ENCODE assay signal across 20 cellular contexts in the genomic region with DNA sequence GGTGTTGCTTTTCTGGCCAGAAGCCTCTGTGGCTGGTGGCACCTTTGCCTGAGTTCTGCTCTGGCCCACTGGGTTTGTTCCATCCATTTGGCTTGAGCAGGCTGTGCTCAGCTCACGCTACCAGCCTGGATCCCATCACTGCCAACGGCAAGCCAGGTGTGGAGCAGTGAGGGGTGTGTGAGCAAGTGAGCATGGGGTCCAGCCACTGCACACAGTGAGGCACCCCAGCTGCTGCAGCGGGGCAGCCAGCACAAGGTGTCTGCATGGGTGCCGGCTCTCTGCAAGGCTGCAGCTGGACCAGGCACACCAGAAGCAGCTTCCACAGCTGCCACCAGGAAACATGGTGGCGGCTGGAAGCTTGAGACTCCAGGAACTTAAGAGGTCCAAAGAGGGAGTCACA. TPM values are rescaled to one million over a fixed set of nuclear protein-coding genes. Genes with fewer than 3 reads are reported as not detected.
DNase-seq lines count a peak whose midpoint lies in the region; ATAC-seq, FAIRE-seq and TF ChIP-seq lines count a peak whose summit lies in the region.
"Had no signal": no experiment of that assay in that cellular context is flagged by ENCODE, and none has a peak within 500 bp of the region (broad histone marks: within the 10 kb centered on the region; RNA-seq: fewer than 3 reads in every experiment).

No MANE protein-coding gene starts in this region.

- H3K9ac ChIP-seq in neuronal stem cell (ENCODE audit: low read depth, low read length, poor library complexity): peak overlapping the region; percentile 4

- POLR2A ChIA-PET in activated CD8-positive, alpha-beta T cell treated with anti-CD3 and anti-CD28 coated beads, Interleukin-2, amount 10 ng/mL, durations not matched to agents 7 days and 5 days (lab: Charles Lee): no interaction called here
- POLR2A ChIA-PET in activated CD8-positive, alpha-beta T cell treated with anti-CD3 and anti-CD28 coated beads for 36 hours (lab: Charles Lee): interaction anchor here (1.0 kb wide), 1 partner anchor 8 kb away, joined by 3 read pairs; no protein-coding TSS in a partner anchor

- peak overlapping the region; percentile 80 for H3K18ac ChIP-seq in neuronal stem cell (ENCODE audit: low read length)

- FAIRE-seq in urothelium cell line (lab: Jason Lieb, UNC): peak; percentile 63
- FAIRE-seq: A549, GM19239 had no signal

- peaks cover 2% of the 10 kb centered on the region for H3K79me1 ChIP-seq in neuronal stem cell (ENCODE audit: low read depth, low read length)

- no peak overlapping the region for H2AFZ ChIP-seq in neuronal stem cell (ENCODE audit: low read length)

- H2BK12ac ChIP-seq in neuronal stem cell (ENCODE audit: low read length): peak overlapping the region; percentile 84

- no peaks in the 10 kb centered on the region for H3K27me3 ChIP-seq in neuronal stem cell (ENCODE audit: control insufficient read depth in 3 of 3, insufficient read depth in 3 of 3, low read depth in 1 of 3, low read length in 3 of 3)

- no peak overlapping the region for H2BK120ac ChIP-seq in neuronal stem cell (ENCODE audit: low read depth, low read length)

- H3K36me3 Mint-ChIP-seq in activated CD8-positive, alpha-beta T cell treated with anti-CD3 and anti-CD28 coated beads, Interleukin-2, amount 10 ng/mL, durations not matched to agents 7 days and 5 days (ENCODE audit: low read depth): peaks cover 24% of the 10 kb centered on the region
- H3K36me3 Mint-ChIP-seq in activated CD8-positive, alpha-beta T cell treated with anti-CD3 and anti-CD28 coated beads for 36 hours (ENCODE audit: low read depth): peaks cover 9% of the 10 kb centered on the region
- peaks cover 40% of the 10 kb centered on the region for H3K36me3 Mint-ChIP-seq in effector memory CD8-positive, alpha-beta T cell (ENCODE audit: insufficient read depth)

- peaks cover 26% of the 10 kb centered on the region for H3K4me1 Mint-ChIP-seq in activated CD8-positive, alpha-beta T cell treated with anti-CD3 and anti-CD28 coated beads, Interleukin-2, amount 10 ng/mL, durations not matched to agents 7 days and 5 days (ENCODE audit: low read depth)
- H3K4me1 Mint-ChIP-seq in activated CD8-positive, alpha-beta T cell treated with anti-CD3 and anti-CD28 coated beads for 36 hours (ENCODE audit: low read depth): peaks cover 27% of the 10 kb centered on the region
- H3K4me1 Mint-ChIP-seq in effector memory CD8-positive, alpha-beta T cell (ENCODE audit: low read depth in 2 of 2): peaks cover 20 to 32% of the 10 kb centered on the region in 2 donors
- H3K4me1 Mint-ChIP-seq: H9 had no signal

- H3K4me3 ChIP-seq in neuronal stem cell (ENCODE audit: low read length in 2 of 2): peak overlapping the region in 1 of 2 donors; percentile 2
- H3K4me3 ChIP-seq: A549 had no signal

- no peak overlapping the region for H3K4me3 Mint-ChIP-seq in activated CD8-positive, alpha-beta T cell treated with anti-CD3 and anti-CD28 coated beads, Interleukin-2, amount 10 ng/mL, durations not matched to agents 7 days and 5 days
- H3K4me3 Mint-ChIP-seq in activated CD8-positive, alpha-beta T cell treated with anti-CD3 and anti-CD28 coated beads for 36 hours: no peak overlapping the region
- H3K4me3 Mint-ChIP-seq in effector memory CD8-positive, alpha-beta T cell: no peak overlapping the region
- H3K4me3 Mint-ChIP-seq: CD4-positive, alpha-beta T cell; H9 had no signal

- no peak overlapping the region for H3K27ac ChIP-seq in neuronal stem cell (replicated peaks; ENCODE audit: low read length)
- H3K27ac ChIP-seq: 22Rv1, A549, C4-2B had no signal

- no peak for TF ChIP-seq CTCF in activated CD8-positive, alpha-beta T cell treated with anti-CD3 and anti-CD28 coated beads for 36 hours (IDR thresholded peaks at IDR 0.05)

- no peak overlapping the region for H3K4ac ChIP-seq in neuronal stem cell (ENCODE audit: low read length)

- H4K8ac ChIP-seq in neuronal stem cell (ENCODE audit: low read depth, low read length): no peak overlapping the region

- H3K4me1 ChIP-seq in neuronal stem cell (ENCODE audit: control insufficient read depth in 2 of 2, insufficient read depth in 1 of 2, low read depth in 1 of 2, low read length in 2 of 2): no peaks in the 10 kb centered on the region
- H3K4me1 ChIP-seq: A549 had no signal

- peak; percentile 36 for ATAC-seq in activated CD8-positive, alpha-beta T cell treated with anti-CD3 and anti-CD28 coated beads, Interleukin-2, amount 10 ng/mL, durations not matched to agents 7 days and 5 days
- ATAC-seq in activated CD8-positive, alpha-beta T cell treated with anti-CD3 and anti-CD28 coated beads for 36 hours: no peak
- no peak for ATAC-seq in effector memory CD8-positive, alpha-beta T cell (replicated peaks)
- ATAC-seq: A549 had no signal

- intact Hi-C loops in activated CD8-positive, alpha-beta T cell treated with anti-CD3 and anti-CD28 coated beads for 36 hours (cut with micrococcal nuclease): no loop called here

- no peak overlapping the region for H3K4me2 ChIP-seq in neuronal stem cell (ENCODE audit: insufficient read depth, low read length, poor library complexity, severe bottlenecking)
- H3K4me2 ChIP-seq: A549 had no signal

- no peak for DNase-seq in activated CD8-positive, alpha-beta T cell treated with anti-CD3 and anti-CD28 coated beads, Interleukin-2, amount 10 ng/mL, durations not matched to agents 7 days and 5 days
- no peak for DNase-seq in activated CD8-positive, alpha-beta T cell treated with anti-CD3 and anti-CD28 coated beads for 36 hours
- no peak for DNase-seq in effector memory CD8-positive, alpha-beta T cell
- DNase-seq in neuronal stem cell (ENCODE audit: low spot score) (no peak), urothelium cell line (ENCODE audit: low spot score) (no peak), T-helper 1 cell (no peak), NCI-H1694 (lab: John Stamatoyannopoulos, UW) (no peak)
- no peak for DNase-seq in activated CD8-positive, alpha-beta memory T cell treated with anti-CD3 and anti-CD28 coated beads, Interleukin-2, amount 50 U/mL, for 4 hours
- DNase-seq: AML-193; CD4-positive, alpha-beta T cell; DMS153; DMS79; GF-D8; GOT3; H9 had no signal

- no peak overlapping the region for H2BK15ac ChIP-seq in neuronal stem cell (ENCODE audit: low read length)

- no CpG with 5 or more reads among the region's 5 CpGs for WGBS in neuronal stem cell (ENCODE audit: extremely low coverage in 2 of 2, insufficient read length in 2 of 2, insufficient replicate concordance in 1 of 2), 2 donors

- H3K36me3 ChIP-seq in neuronal stem cell (replicated peaks in 1 of 2; ENCODE audit: control insufficient read depth in 2 of 2, insufficient read depth in 2 of 2, low read length in 2 of 2): no peaks in the 10 kb centered on the region

- H3K9me3 ChIP-seq in neuronal stem cell (replicated peaks in 1 of 2; ENCODE audit: control insufficient read depth in 2 of 2, insufficient read depth in 1 of 2, low read depth in 1 of 2, low read length in 2 of 2): no peaks in the 10 kb centered on the region
- H3K9me3 ChIP-seq: A549 had no signal

- peak overlapping the region; percentile 65 for H3K23ac ChIP-seq in neuronal stem cell (ENCODE audit: low read depth, low read length, poor library complexity)

- H3K27ac Mint-ChIP-seq in activated CD8-positive, alpha-beta T cell treated with anti-CD3 and anti-CD28 coated beads, Interleukin-2, amount 10 ng/mL, durations not matched to agents 7 days and 5 days: no peak overlapping the region
- H3K27ac Mint-ChIP-seq in activated CD8-positive, alpha-beta T cell treated with anti-CD3 and anti-CD28 coated beads for 36 hours: no peak overlapping the region
- H3K27ac Mint-ChIP-seq in effector memory CD8-positive, alpha-beta T cell: peak overlapping the region; percentile 57 to 64
- H3K27ac Mint-ChIP-seq: CD4-positive, alpha-beta T cell; H9 had no signal

- peak overlapping the region; percentile 56 for H3K14ac ChIP-seq in neuronal stem cell (ENCODE audit: low read length)

- no peaks in the 10 kb centered on the region for H3K9me3 Mint-ChIP-seq in activated CD8-positive, alpha-beta T cell treated with anti-CD3 and anti-CD28 coated beads, Interleukin-2, amount 10 ng/mL, durations not matched to agents 7 days and 5 days (ENCODE audit: insufficient read depth)
- no peaks in the 10 kb centered on the region for H3K9me3 Mint-ChIP-seq in activated CD8-positive, alpha-beta T cell treated with anti-CD3 and anti-CD28 coated beads for 36 hours
- no peaks in the 10 kb centered on the region for H3K9me3 Mint-ChIP-seq in effector memory CD8-positive, alpha-beta T cell
- H3K9me3 Mint-ChIP-seq: CD4-positive, alpha-beta T cell; H9 had no signal

- H2BK5ac ChIP-seq in neuronal stem cell (ENCODE audit: low read length): no peak overlapping the region

- H2AK5ac ChIP-seq in neuronal stem cell (ENCODE audit: low read depth, low read length): no peak overlapping the region

- CTCF ChIA-PET in activated CD8-positive, alpha-beta T cell treated with anti-CD3 and anti-CD28 coated beads, Interleukin-2, amount 10 ng/mL, durations not matched to agents 7 days and 5 days (lab: Charles Lee): interaction anchor here (1.0 kb wide), 1 partner anchor 10 kb away, joined by 5 read pairs; no protein-coding TSS in a partner anchor
- CTCF ChIA-PET in activated CD8-positive, alpha-beta T cell treated with anti-CD3 and anti-CD28 coated beads for 36 hours (lab: Charles Lee): interaction anchor here (1.2 kb wide), 1 partner anchor 9 kb away, joined by 5 read pairs; no protein-coding TSS in a partner anchor

- H4K91ac ChIP-seq in neuronal stem cell (ENCODE audit: low read depth, low read length, poor library complexity): no peak overlapping the region

- H3K27me3 Mint-ChIP-seq in activated CD8-positive, alpha-beta T cell treated with anti-CD3 and anti-CD28 coated beads, Interleukin-2, amount 10 ng/mL, durations not matched to agents 7 days and 5 days (ENCODE audit: low read depth): no peaks in the 10 kb centered on the region
- H3K27me3 Mint-ChIP-seq in activated CD8-positive, alpha-beta T cell treated with anti-CD3 and anti-CD28 coated beads for 36 hours: no peaks in the 10 kb centered on the region
- no peaks in the 10 kb centered on the region for H3K27me3 Mint-ChIP-seq in effector memory CD8-positive, alpha-beta T cell
- H3K27me3 Mint-ChIP-seq: CD4-positive, alpha-beta T cell had no signal

RNA-seq across cellular contexts. Expression of a gene that starts 46.8 kb away (rescaled TPM):
- 10 to 100 TPM; 34.7 to 35.5 TPM for total RNA-seq in activated CD8-positive, alpha-beta T cell treated with anti-CD3 and anti-CD28 coated beads, Interleukin-2, amount 10 ng/mL, durations not matched to agents 7 days and 5 days
- total RNA-seq in activated CD8-positive, alpha-beta T cell treated with anti-CD3 and anti-CD28 coated beads for 36 hours: 10 to 100 TPM; 30.0 to 31.0 TPM
- polyA plus RNA-seq in neuronal stem cell (2013, experiment 1 of 2): 0.40 TPM
- polyA plus RNA-seq in neuronal stem cell (2013, experiment 2 of 2): 0.39 TPM
- polyA plus RNA-seq: BJ had no signal

Comparison
In these comparisons a context has a peak if more than half of its experiments do, and no peak if none do; other contexts are left out.
1. H3K27ac Mint-ChIP-seq: peak in effector memory CD8-positive, alpha-beta T cell (2 of 2); none in activated CD8-positive, alpha-beta T cell treated with anti-CD3 and anti-CD28 coated beads, Interleukin-2, amount 10 ng/mL, durations not matched to agents 7 days and 5 days (single experiment) and activated CD8-positive, alpha-beta T cell treated with anti-CD3 and anti-CD28 coated beads for 36 hours (single experiment).